ENCODE assay signal across 18 cellular contexts in genomic region chr3:63896332-63897034, GRCh38. TPM values are rescaled to one million over a fixed set of nuclear protein-coding genes. Genes with fewer than 3 reads are reported as not detected.
DNase-seq lines count a peak whose midpoint lies in the region; ATAC-seq, FAIRE-seq and TF ChIP-seq lines count a peak whose summit lies in the region.
"Had no signal": no experiment of that assay in that cellular context is flagged by ENCODE, and none has a peak within 500 bp of the region (broad histone marks: within the 10 kb centered on the region; RNA-seq: fewer than 3 reads in every experiment).

No MANE protein-coding gene starts in this region.

- peaks cover 4 to 7% (median 6%) of the 10 kb centered on the region in 3 donors for H3K4me1 ChIP-seq in pancreas

- ATAC-seq in GM21717 (IDR thresholded peaks at IDR 0.05; ENCODE audit: unreplicated experiment): peak; percentile 80
- ATAC-seq in HG03521 (IDR thresholded peaks at IDR 0.05; ENCODE audit: unreplicated experiment): peak; percentile 73
- no peak for ATAC-seq in pancreas
- no peak for ATAC-seq in HG03097 (IDR thresholded peaks at IDR 0.05; ENCODE audit: low FRiP score, unreplicated experiment)
- ATAC-seq: psoas muscle had no signal

- TF ChIP-seq CTCF in pancreas (IDR thresholded peaks at IDR 0.05): no peak

- DNase-seq in NOMO-1 treated with DMSO at 0.1 percent for 48 hours (lab: John Stamatoyannopoulos, UW; ENCODE audit: unreplicated experiment) (peak; percentile 34), NOMO-1 treated with dmso at 0.1 percent for 144 hours (lab: John Stamatoyannopoulos, UW; ENCODE audit: unreplicated experiment) (no peak), pancreas (no peak), NCI-H2029 treated with DMSO at 0.1 percent for 48 hours (lab: John Stamatoyannopoulos, UW) (no peak), NCI-H226 (no peak)
- DNase-seq: KG1, kidney glomerular epithelial cell, psoas muscle, SW 1271, upper lobe of left lung had no signal

- 61 to 64% methylated on average over 1 of the region's 1 CpG for WGBS in pancreas, 2 donors

- intact Hi-C loops in pancreas (cut with DNase I): no loop called here

- no peaks in the 10 kb centered on the region for H3K27me3 ChIP-seq in pancreas
- H3K27me3 ChIP-seq: upper lobe of left lung had no signal

- no peak overlapping the region for H3K27ac ChIP-seq in pancreas
- H3K27ac ChIP-seq: psoas muscle, upper lobe of left lung had no signal

- FAIRE-seq in pancreas (lab: Jason Lieb, UNC): peak; percentile 26
- FAIRE-seq: bronchial epithelial cell had no signal

- H3K4me3 ChIP-seq in pancreas: no peak overlapping the region
- H3K4me3 ChIP-seq: psoas muscle, upper lobe of left lung had no signal

- no peaks in the 10 kb centered on the region for H3K9me3 ChIP-seq in pancreas
- H3K9me3 ChIP-seq: psoas muscle, upper lobe of left lung had no signal

- H3K36me3 ChIP-seq in pancreas: no peaks in the 10 kb centered on the region

RNA-seq across cellular contexts. Expression of gene SCAANT1, which starts 15.7 kb away (rescaled TPM):
- not detected for total RNA-seq in pancreas
- not detected for polyA plus RNA-seq in pancreas
- total RNA-seq: A172, bronchial epithelial cell, Daoy, H4, psoas muscle, upper lobe of left lung had no signal
- polyA plus RNA-seq: fibroblast of lung, psoas muscle had no signal

RNA-seq across cellular contexts. Expression of gene ATXN7, which starts 32.8 kb away (rescaled TPM):
- total RNA-seq in pancreas: 10 to 100 TPM; 22.8 to 40.4 (median 28.3) TPM
- 10 to 100 TPM in 1 of 2 donors, 1 to 10 TPM in 1; 7.3 to 15.8 TPM for polyA plus RNA-seq in pancreas

RNA-seq across cellular contexts. Expression of gene THOC7, which starts 32.9 kb away (rescaled TPM):
- 10 to 100 TPM; 33.6 to 44.0 (median 39.5) TPM for total RNA-seq in pancreas
- 10 to 100 TPM; 47.6 to 86.7 TPM for polyA plus RNA-seq in pancreas

Comparison
In these comparisons a context has a peak if more than half of its experiments do, and no peak if none do; other contexts are left out.
1. ATAC-seq: peak in GM21717 (single experiment) and HG03521 (single experiment); none in pancreas (0 of 4) and HG03097 (single experiment).